Comparison of ENCODE assay signal across 8 cellular contexts in the genomic region with DNA sequence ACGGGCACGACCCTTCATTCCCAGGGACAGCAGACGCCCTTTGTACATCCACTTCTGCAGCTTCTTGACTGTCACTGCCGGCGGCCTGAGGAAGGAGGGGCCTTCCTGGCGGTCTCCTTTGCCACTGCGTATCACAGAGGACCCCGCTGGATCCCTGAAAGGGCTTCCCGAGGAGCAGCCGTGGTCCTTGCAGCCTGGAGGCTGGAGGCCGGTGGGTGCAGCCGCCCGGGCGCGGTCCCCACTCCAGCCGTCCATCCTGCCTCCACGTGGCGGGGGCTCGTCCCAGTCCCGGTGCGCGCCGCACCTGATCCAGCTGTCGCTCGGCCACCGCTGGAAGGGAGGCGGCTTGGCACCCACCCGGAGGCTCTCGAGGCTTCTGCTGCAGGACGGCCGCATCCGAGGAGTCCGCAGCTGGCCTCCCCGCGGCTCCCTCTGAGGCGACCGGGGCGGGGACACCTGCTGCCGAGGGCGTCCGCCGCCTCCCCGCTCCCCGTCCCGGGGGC. TPM values are rescaled to one million over a fixed set of nuclear protein-coding genes. Genes with fewer than 3 reads are reported as not detected.
DNase-seq lines count a peak whose midpoint lies in the region; ATAC-seq and TF ChIP-seq lines count a peak whose summit lies in the region.

No MANE protein-coding gene starts in this region.

- no peak overlapping the region for H2AFZ ChIP-seq in GM23338

- no peak overlapping the region for H3K27ac ChIP-seq in GM23338 (ENCODE audit: low read depth)
- H3K27ac ChIP-seq in KOPT-K1 (ENCODE audit: low read depth, low read length, poor library complexity, severe bottlenecking), result peak overlapping the region; percentile 63
- H3K27ac ChIP-seq in esophagus squamous epithelium, result peak overlapping the region; percentile 81 to 97 (median 90)
- peak overlapping the region; percentile 98 to 99 (median 98) for H3K27ac ChIP-seq in transverse colon

- 0% methylated on average over 4 of the region's 45 CpGs; no CpG with 5 or more reads in 1 of the 2 donors for WGBS in esophagus squamous epithelium, 2 donors
- 2% methylated on average over 38 of the region's 45 CpGs; no CpG with 5 or more reads in 1 of the 2 donors for WGBS in transverse colon (ENCODE audit: low coverage in 1 of 2), 2 donors

- in situ Hi-C loops in transverse colon (cut with MboI; ENCODE audit: low pct_ligation_motif_present in 1 of 4, low pct_unique_long_range_greater_than_20kb in 1 of 4, low sequenced_read_pairs in 3 of 4), result no loop called here

- peak overlapping the region; percentile 93 for H3K4me2 ChIP-seq in GM23338

- H4K20me1 ChIP-seq in GM23338 (replicated peaks; ENCODE audit: insufficient read depth), result peaks cover 8% of the 10 kb centered on the region; the same call in 1 of the 2 replicates

- H3K9me2 ChIP-seq in GM23338 (ENCODE audit: insufficient read depth), result no peaks in the 10 kb centered on the region

- H3K9me3 ChIP-seq in KOPT-K1 (ENCODE audit: insufficient read depth, low read length, poor library complexity, severe bottlenecking) (no peaks in the 10 kb centered on the region), esophagus squamous epithelium (no peaks in the 10 kb centered on the region), transverse colon (no peaks in the 10 kb centered on the region)

- H3K4me1 Mint-ChIP-seq in GM23338, result peaks cover 42% of the 10 kb centered on the region
- H3K4me1 Mint-ChIP-seq in nephron progenitor cell, result peaks cover 31% of the 10 kb centered on the region

- TF ChIP-seq EP300 in transverse colon (IDR thresholded peaks at IDR 0.05; ENCODE audit: low read depth), result no peak

- peak; percentile 52 for DNase-seq in GM23338 (ENCODE audit: low spot score)
- DNase-seq in activated CD4-positive, alpha-beta T cell treated with anti-CD3 and anti-CD28 coated beads, Interleukin-2, amount 50 U/mL, for 1 hour, result peak; percentile 23
- no peak for DNase-seq in esophagus squamous epithelium (lab: John Stamatoyannopoulos, UW)
- peak; percentile 60 for DNase-seq in nephron progenitor cell
- DNase-seq in transverse colon, result peak; percentile 46
- no peak for DNase-seq in MV-4-11 (lab: John Stamatoyannopoulos, UW)

- H3K4me1 ChIP-seq in GM23338 (ENCODE audit: insufficient read depth) (peaks cover 44% of the 10 kb centered on the region), esophagus squamous epithelium (peaks cover 0 to 69% (median 5%) of the 10 kb centered on the region in 3 donors), transverse colon (peaks cover 0 to 52% (median 19%) of the 10 kb centered on the region in 4 donors)

- ATAC-seq in GM23338, result peak; percentile 15

- TF ChIP-seq POLR2A in esophagus squamous epithelium (IDR thresholded peaks at IDR 0.05) (no peak), transverse colon (IDR thresholded peaks at IDR 0.05) (no peak)

- peaks cover 43% of the 10 kb centered on the region for H3K79me2 ChIP-seq in GM23338 (replicated peaks; ENCODE audit: insufficient read depth)

- H3K36me3 ChIP-seq in GM23338 (ENCODE audit: insufficient read depth) (no peaks in the 10 kb centered on the region), KOPT-K1 (ENCODE audit: insufficient read depth, low read length) (no peaks in the 10 kb centered on the region), esophagus squamous epithelium (no peaks in the 10 kb centered on the region), transverse colon (no peaks in the 10 kb centered on the region)

- no peak overlapping the region for H3K27ac Mint-ChIP-seq in GM23338
- no peak overlapping the region for H3K27ac Mint-ChIP-seq in nephron progenitor cell

- H3K27me3 ChIP-seq in GM23338 (ENCODE audit: insufficient read depth), result peaks cover 9% of the 10 kb centered on the region; the same call in 1 of the 2 replicates
- peaks cover 0 to 30% (median 0%) of the 10 kb centered on the region in 4 donors for H3K27me3 ChIP-seq in esophagus squamous epithelium
- H3K27me3 ChIP-seq in transverse colon, result no peaks in the 10 kb centered on the region

- H3K9me3 Mint-ChIP-seq in GM23338 (no peaks in the 10 kb centered on the region), nephron progenitor cell (no peaks in the 10 kb centered on the region)

- intact Hi-C loops in esophagus squamous epithelium (cut with DNase I) (no loop called here), transverse colon (cut with DNase I; ENCODE audit: low total_unique reads) (no loop called here)

- H3K36me3 Mint-ChIP-seq in GM23338 (ENCODE audit: low read depth) (peaks cover 5% of the 10 kb centered on the region), nephron progenitor cell (ENCODE audit: low read depth) (no peaks in the 10 kb centered on the region)

- TF ChIP-seq CTCF in GM12875 (IDR thresholded peaks at IDR 0.05; ENCODE audit: borderline replicate concordance, insufficient read depth, low read depth, low read length), result no peak
- TF ChIP-seq CTCF in GM23338 (conservative IDR thresholded peaks at IDR 0.05; ENCODE audit: low read depth in 2 of 2), result no peak
- no peak for TF ChIP-seq CTCF in esophagus squamous epithelium (IDR thresholded peaks at IDR 0.05)
- TF ChIP-seq CTCF in nephron progenitor cell (IDR thresholded peaks at IDR 0.05), result no peak
- no peak for TF ChIP-seq CTCF in transverse colon (IDR thresholded peaks at IDR 0.05)

- H3K4me3 ChIP-seq in GM12875 (ENCODE audit: low read depth, low read length), result peak overlapping the region; percentile 91
- H3K4me3 ChIP-seq in GM23338, result peak overlapping the region; percentile 87
- peak overlapping the region; percentile 87 to 92 (median 88) for H3K4me3 ChIP-seq in esophagus squamous epithelium
- H3K4me3 ChIP-seq in transverse colon, result peak overlapping the region; percentile 84 to 93 (median 84)

- H3F3A ChIP-seq in GM23338 (replicated peaks; ENCODE audit: low read depth), result peaks cover 2% of the 10 kb centered on the region; the same call in 1 of the 2 replicates

- H3K27me3 Mint-ChIP-seq in GM23338 (ENCODE audit: insufficient read depth, low read depth, poor library complexity) (peaks cover 10% of the 10 kb centered on the region), nephron progenitor cell (ENCODE audit: low read depth, poor library complexity) (peaks cover 39% of the 10 kb centered on the region)

- peak overlapping the region; percentile 83 for H3K4me3 Mint-ChIP-seq in GM23338
- H3K4me3 Mint-ChIP-seq in nephron progenitor cell, result peak overlapping the region; percentile 89

TF ChIP-seq in GM23338, 12 proteins besides CTCF, POLR2A, EP300 and RAD21 (continues in another document):
- TF ChIP-seq, protein P1, sequence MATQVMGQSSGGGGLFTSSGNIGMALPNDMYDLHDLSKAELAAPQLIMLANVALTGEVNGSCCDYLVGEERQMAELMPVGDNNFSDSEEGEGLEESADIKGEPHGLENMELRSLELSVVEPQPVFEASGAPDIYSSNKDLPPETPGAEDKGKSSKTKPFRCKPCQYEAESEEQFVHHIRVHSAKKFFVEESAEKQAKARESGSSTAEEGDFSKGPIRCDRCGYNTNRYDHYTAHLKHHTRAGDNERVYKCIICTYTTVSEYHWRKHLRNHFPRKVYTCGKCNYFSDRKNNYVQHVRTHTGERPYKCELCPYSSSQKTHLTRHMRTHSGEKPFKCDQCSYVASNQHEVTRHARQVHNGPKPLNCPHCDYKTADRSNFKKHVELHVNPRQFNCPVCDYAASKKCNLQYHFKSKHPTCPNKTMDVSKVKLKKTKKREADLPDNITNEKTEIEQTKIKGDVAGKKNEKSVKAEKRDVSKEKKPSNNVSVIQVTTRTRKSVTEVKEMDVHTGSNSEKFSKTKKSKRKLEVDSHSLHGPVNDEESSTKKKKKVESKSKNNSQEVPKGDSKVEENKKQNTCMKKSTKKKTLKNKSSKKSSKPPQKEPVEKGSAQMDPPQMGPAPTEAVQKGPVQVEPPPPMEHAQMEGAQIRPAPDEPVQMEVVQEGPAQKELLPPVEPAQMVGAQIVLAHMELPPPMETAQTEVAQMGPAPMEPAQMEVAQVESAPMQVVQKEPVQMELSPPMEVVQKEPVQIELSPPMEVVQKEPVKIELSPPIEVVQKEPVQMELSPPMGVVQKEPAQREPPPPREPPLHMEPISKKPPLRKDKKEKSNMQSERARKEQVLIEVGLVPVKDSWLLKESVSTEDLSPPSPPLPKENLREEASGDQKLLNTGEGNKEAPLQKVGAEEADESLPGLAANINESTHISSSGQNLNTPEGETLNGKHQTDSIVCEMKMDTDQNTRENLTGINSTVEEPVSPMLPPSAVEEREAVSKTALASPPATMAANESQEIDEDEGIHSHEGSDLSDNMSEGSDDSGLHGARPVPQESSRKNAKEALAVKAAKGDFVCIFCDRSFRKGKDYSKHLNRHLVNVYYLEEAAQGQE (IDR thresholded peaks at IDR 0.05; ENCODE audit: unreplicated experiment), result no peak
- TF ChIP-seq POLR2AphosphoS5 (IDR thresholded peaks at IDR 0.05; ENCODE audit: low read depth) (no peak), ZNF114 (CRISPR knock-in tag; IDR thresholded peaks at IDR 0.05) (no peak), EZH2 (IDR thresholded peaks at IDR 0.05; ENCODE audit: low read depth, unreplicated experiment) (no peak), ZNF331 (CRISPR knock-in tag; IDR thresholded peaks at IDR 0.05; ENCODE audit: low read depth) (no peak), NANOG (IDR thresholded peaks at IDR 0.05; ENCODE audit: borderline replicate concordance) (no peak), STAT1 (IDR thresholded peaks at IDR 0.05; ENCODE audit: unreplicated experiment) (no peak), CREB1 (CRISPR knock-in tag; IDR thresholded peaks at IDR 0.05; ENCODE audit: low read depth) (no peak), EZH2phosphoT487 (IDR thresholded peaks at IDR 0.05; ENCODE audit: unreplicated experiment) (no peak)
- TF ChIP-seq, protein P2, sequence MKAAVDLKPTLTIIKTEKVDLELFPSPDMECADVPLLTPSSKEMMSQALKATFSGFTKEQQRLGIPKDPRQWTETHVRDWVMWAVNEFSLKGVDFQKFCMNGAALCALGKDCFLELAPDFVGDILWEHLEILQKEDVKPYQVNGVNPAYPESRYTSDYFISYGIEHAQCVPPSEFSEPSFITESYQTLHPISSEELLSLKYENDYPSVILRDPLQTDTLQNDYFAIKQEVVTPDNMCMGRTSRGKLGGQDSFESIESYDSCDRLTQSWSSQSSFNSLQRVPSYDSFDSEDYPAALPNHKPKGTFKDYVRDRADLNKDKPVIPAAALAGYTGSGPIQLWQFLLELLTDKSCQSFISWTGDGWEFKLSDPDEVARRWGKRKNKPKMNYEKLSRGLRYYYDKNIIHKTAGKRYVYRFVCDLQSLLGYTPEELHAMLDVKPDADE (IDR thresholded peaks at IDR 0.05), result no peak

RNA-seq across cellular contexts. Expression of a gene that starts 0.4 kb away (rescaled TPM):
- total RNA-seq in GM23338 (2014; rRNA removed; shearing (Covaris generic)), result 20.1 and 20.6 TPM in 2 replicates
- polyA plus RNA-seq in GM23338 (2016; fragmentation: Nextera tagmentation; extraction: Ambion mirVana), result 5.8 and 5.9 TPM in 2 replicates
- 10 to 100 TPM in 1 of 4 donors, 1 to 10 TPM in 3; 2.8 to 10.9 (median 4.4) TPM for total RNA-seq in esophagus squamous epithelium
- 10 to 100 TPM; 10.1 to 28.8 (median 15.4) TPM for total RNA-seq in transverse colon

RNA-seq across cellular contexts. Expression of a gene that starts 59.0 kb away (rescaled TPM):
- total RNA-seq in GM23338 (2014; rRNA removed; shearing (Covaris generic)), result 35.6 and 39.7 TPM in 2 replicates
- 102 and 107 TPM in 2 replicates for polyA plus RNA-seq in GM23338 (2016; fragmentation: Nextera tagmentation; extraction: Ambion mirVana)
- 10 to 100 TPM in 3 of 4 donors, 1 to 10 TPM in 1; 9.1 to 15.2 (median 12.2) TPM for total RNA-seq in esophagus squamous epithelium
- total RNA-seq in transverse colon, result 10 to 100 TPM in 3 of 4 donors, 1 to 10 TPM in 1; 7.4 to 42.6 (median 14.9) TPM

Comparison
In these comparisons a context has a peak if more than half of its experiments do, and no peak if none do; other contexts are left out.
1. DNase-seq: peak in GM23338 (single experiment), activated CD4-positive, alpha-beta T cell treated with anti-CD3 and anti-CD28 coated beads, Interleukin-2, amount 50 U/mL, for 1 hour (single experiment), nephron progenitor cell (single experiment) and transverse colon (single experiment); none in esophagus squamous epithelium (single experiment) and MV-4-11 (single experiment).
2. Peak in every context shown above with its lines, with median percentiles within 50 percentile points of each other: H3K4me3 ChIP-seq.